20 cellular contexts compared by ENCODE assay signal in the genomic region with DNA sequence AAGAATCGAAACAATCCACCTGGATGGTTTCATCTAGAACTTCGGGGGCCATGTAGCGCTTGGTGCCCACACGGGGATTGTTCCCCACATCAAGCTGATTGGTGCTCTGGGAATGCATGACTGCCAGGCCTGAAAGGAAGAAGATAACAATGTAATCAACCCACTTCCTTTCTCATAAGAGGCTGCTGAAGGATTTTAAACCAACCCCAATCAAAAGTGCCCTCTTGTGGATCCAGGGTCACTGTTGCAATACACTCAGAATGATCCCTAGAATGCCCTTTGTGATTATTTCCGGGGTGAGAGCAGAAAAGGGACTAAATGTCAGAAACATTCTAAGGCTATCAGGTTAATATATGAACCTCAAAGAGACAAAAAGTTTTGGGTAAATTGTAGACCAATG.
DNase-seq lines count a peak whose midpoint lies in the region; ATAC-seq and TF ChIP-seq lines count a peak whose summit lies in the region.
"Had no signal": no experiment of that assay in that cellular context is flagged by ENCODE, and none has a peak within 500 bp of the region (broad histone marks: within the 10 kb centered on the region; RNA-seq: fewer than 3 reads in every experiment).

No MANE protein-coding gene starts in this region.

- H3K4ac ChIP-seq in mesendoderm (ENCODE audit: low read depth, low read length) = no peak overlapping the region

- TF ChIP-seq CTCF in LNCaP clone FGC (IDR thresholded peaks at IDR 0.05; ENCODE audit: control insufficient read depth, extremely low read depth, insufficient read depth) = 0 out of 2 replicates have a peak, but pooled peaks have one; percentile 9

- H3K36me3 ChIP-seq in mesendoderm (ENCODE audit: control insufficient read depth, insufficient read depth, low read length) = peaks cover 2% of the 10 kb centered on the region
- H3K36me3 ChIP-seq: colonic mucosa had no signal

- no peaks in the 10 kb centered on the region for H3K4me1 ChIP-seq in mesendoderm (ENCODE audit: control insufficient read depth, low read depth, low read length)
- H3K4me1 ChIP-seq: body of pancreas, colonic mucosa had no signal

- H2BK15ac ChIP-seq in mesendoderm (replicated peaks; ENCODE audit: low read depth) = no peak overlapping the region

- H3K27me3 ChIP-seq in mesendoderm (ENCODE audit: insufficient read depth, low read length, poor library complexity) = no peaks in the 10 kb centered on the region
- H3K27me3 ChIP-seq: body of pancreas, colonic mucosa had no signal

- H3K9ac ChIP-seq in mesendoderm (ENCODE audit: low read length) = no peak overlapping the region
- H3K9ac ChIP-seq: GM23248 had no signal

- H3K4me2 ChIP-seq in mesendoderm (ENCODE audit: low read length) = no peak overlapping the region

- no peak overlapping the region for H3K23ac ChIP-seq in mesendoderm (ENCODE audit: low read length)

- peak; percentile 10 for DNase-seq in DMS 273 (lab: John Stamatoyannopoulos, UW; ENCODE audit: unreplicated experiment)
- no peak for DNase-seq in DMS 273 treated with DMSO at 0.1 percent for 48 hours (lab: John Stamatoyannopoulos, UW)
- no peak for DNase-seq in LNCaP clone FGC (ENCODE audit: low read depth)
- DNase-seq in UCSD-AML1 (lab: John Stamatoyannopoulos, UW; ENCODE audit: unreplicated experiment) = peak; percentile 17
- DNase-seq in mesendoderm = peak; percentile 47
- DNase-seq in cardiac septum (ENCODE audit: low spot score) = no peak
- DNase-seq in nucleus accumbens (lab: John Stamatoyannopoulos, UW) = no peak
- DNase-seq: activated CD4-positive, CD25-positive, alpha-beta regulatory T cell; activated T-cell treated with anti-CD3 and anti-CD28 coated beads, Interleukin-2, amount 50 U/mL, for 48 hours; body of pancreas; colonic mucosa; hippocampal formation; NCI-H1417; NK-92 treated with Interleukin-12 subunit alpha and Interleukin-12 subunit beta, amount 100 ng/mL, for 24 hours; substantia nigra had no signal

- no peak for ATAC-seq in HG02870 (IDR thresholded peaks at IDR 0.05; ENCODE audit: unreplicated experiment)
- ATAC-seq: body of pancreas; natural killer cell treated with Interleukin-12 subunit alpha and Interleukin-12 subunit beta and Interleukin-15 and Interleukin-18, amount 100 ng/mL, for 72 hours had no signal

- H3K27ac ChIP-seq in mesendoderm (ENCODE audit: low read depth, low read length) = no peak overlapping the region
- H3K27ac ChIP-seq: 22Rv1, body of pancreas, colonic mucosa, GM23248, RWPE1 had no signal

- intact Hi-C loops in cardiac septum (cut with DNase I) = no loop called here

- no peak overlapping the region for H2AK5ac ChIP-seq in mesendoderm (ENCODE audit: low read length)

- no peaks in the 10 kb centered on the region for H3K79me1 ChIP-seq in mesendoderm (ENCODE audit: low read length)

- H2BK5ac ChIP-seq in mesendoderm (ENCODE audit: low read length) = no peak overlapping the region

- H2BK120ac ChIP-seq in mesendoderm (ENCODE audit: low read depth, low read length) = no peak overlapping the region

- H3K4me3 ChIP-seq in LNCaP clone FGC (ENCODE audit: low read depth, low read length) (no peak overlapping the region), mesendoderm (ENCODE audit: low read length) (no peak overlapping the region)
- H3K4me3 ChIP-seq: body of pancreas, colonic mucosa, GM23248 had no signal

- no CpG with 5 or more reads among the region's 5 CpGs for WGBS in mesendoderm (ENCODE audit: extremely low coverage, insufficient coverage, low lambda C conversion rate)

- H4K5ac ChIP-seq in mesendoderm (ENCODE audit: low read length) = no peak overlapping the region

- no peak overlapping the region for H4K8ac ChIP-seq in mesendoderm (ENCODE audit: low read depth, low read length)

- H3K18ac ChIP-seq in mesendoderm (ENCODE audit: low read length) = no peak overlapping the region

- H3K79me2 ChIP-seq in mesendoderm (ENCODE audit: control insufficient read depth, insufficient read depth, low read length) = no peaks in the 10 kb centered on the region

- no peak overlapping the region for H3K56ac ChIP-seq in mesendoderm (ENCODE audit: low read length)

Comparison
In these comparisons a context has a peak if more than half of its experiments do, and no peak if none do; other contexts are left out.
1. DNase-seq: peak in DMS 273 (single experiment), UCSD-AML1 (single experiment) and mesendoderm (single experiment); none in DMS 273 treated with DMSO at 0.1 percent for 48 hours (single experiment), LNCaP clone FGC (single experiment), cardiac septum (single experiment) and nucleus accumbens (0 of 56).